ENCODE assay signal across 8 cellular contexts in the genomic region with DNA sequence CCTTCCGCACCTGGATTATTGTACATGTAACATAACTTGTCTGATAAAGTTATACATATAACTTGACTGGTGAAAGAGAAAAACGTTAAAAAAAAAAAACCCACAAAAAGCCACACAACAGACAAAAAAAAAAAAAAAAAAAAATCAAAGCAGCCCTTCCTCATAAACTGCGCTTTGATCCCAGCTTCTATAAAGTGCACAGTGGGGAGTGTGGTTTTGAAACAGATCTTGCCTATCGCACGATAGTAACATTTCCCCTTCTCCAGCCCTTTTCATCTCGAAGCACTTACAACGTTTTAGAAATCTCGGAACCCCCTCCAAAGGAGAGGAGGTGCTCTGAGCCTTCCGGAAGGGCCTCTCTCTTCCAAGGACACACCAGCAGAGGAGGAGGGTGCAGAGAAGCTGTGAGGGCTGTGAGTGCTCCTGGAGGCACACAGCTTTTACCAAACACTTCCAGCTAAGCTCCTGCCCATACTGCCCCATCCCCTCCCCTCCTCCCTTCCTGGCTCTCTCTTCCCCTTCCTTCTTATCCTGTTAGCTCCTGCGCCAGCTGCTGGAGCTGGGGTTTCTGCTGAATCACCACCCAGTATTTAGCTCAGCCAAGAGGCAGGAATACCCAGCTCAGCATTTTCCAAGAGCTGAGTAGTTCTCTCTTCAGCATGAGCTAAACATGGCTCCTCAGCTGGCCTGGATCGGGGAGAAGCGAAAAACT. TPM values are rescaled to one million over a fixed set of nuclear protein-coding genes. Genes with fewer than 3 reads are reported as not detected.
DNase-seq lines count a peak whose midpoint lies in the region; TF ChIP-seq lines count a peak whose summit lies in the region.

No MANE protein-coding gene starts in this region.

- no peaks in the 10 kb centered on the region for H3K79me2 ChIP-seq in PC-9 (ENCODE audit: low read depth)

- peaks cover 36% of the 10 kb centered on the region for H3K4me1 Mint-ChIP-seq in CD14-positive monocyte

- H3K27ac ChIP-seq in C4-2B (peak overlapping the region; percentile 97), transverse colon (peak overlapping the region; percentile 77 to 92 (median 82)), PC-9 (no peak overlapping the region)

- H3F3A ChIP-seq in PC-9 (ENCODE audit: insufficient read depth, low read depth): no peaks in the 10 kb centered on the region

- 48 to 50% methylated on average over 10 to 12 of the region's 12 CpGs for WGBS in transverse colon (ENCODE audit: low coverage in 1 of 2), 2 donors

- H3K27me3 ChIP-seq in transverse colon (no peaks in the 10 kb centered on the region), PC-9 (ENCODE audit: insufficient read depth, low read depth) (no peaks in the 10 kb centered on the region)

- no peaks in the 10 kb centered on the region for H3K36me3 Mint-ChIP-seq in CD14-positive monocyte

- TF ChIP-seq POLR2A in transverse colon (IDR thresholded peaks at IDR 0.05): peak; percentile 22

- no peak overlapping the region for H3K4me3 ChIP-seq in transverse colon
- H3K4me3 ChIP-seq in PC-9: no peak overlapping the region

- peaks cover 0 to 2% (median 0%) of the 10 kb centered on the region in 7 donors for H3K9me3 Mint-ChIP-seq in CD14-positive monocyte

- no peak overlapping the region for H2AFZ ChIP-seq in PC-9

- no TSS peak for BruUV-seq in PC-9 (replicated peaks; lab: Mats Ljungman, UMichigan)

- H3K9me2 ChIP-seq in PC-9 (ENCODE audit: insufficient read depth): no peaks in the 10 kb centered on the region

- intact Hi-C loops in transverse colon (cut with DNase I; ENCODE audit: low total_unique reads) (no loop called here), PC-9 (cut with micrococcal nuclease; ENCODE audit: unreplicated experiment) (no loop called here), CD14-positive monocyte (cut with micrococcal nuclease) (no loop called here)

- H3K4me3 Mint-ChIP-seq in CD14-positive monocyte: no peak overlapping the region

- H3K4me1 ChIP-seq in transverse colon (peaks cover 10 to 32% (median 22%) of the 10 kb centered on the region in 4 donors), PC-9 (replicated peaks; ENCODE audit: insufficient read depth) (peaks cover 6% of the 10 kb centered on the region; the same call in 1 of the 2 replicates)

- no peak overlapping the region for H3K27ac Mint-ChIP-seq in CD14-positive monocyte

- POLR2A ChIA-PET in PC-9 (lab: Charles Lee; ENCODE audit: unreplicated experiment): interaction anchor here (0.5 to 0.7 kb wide), 2 partner anchors 23 to 132 kb away, joined by 3 to 6 read pairs; no protein-coding TSS in a partner anchor

- in situ Hi-C loops in transverse colon (cut with MboI; ENCODE audit: low pct_ligation_motif_present in 1 of 4, low pct_unique_long_range_greater_than_20kb in 1 of 4, low sequenced_read_pairs in 3 of 4): no loop called here

- peaks cover 0 to 3% (median 0%) of the 10 kb centered on the region in 3 donors for H3K27me3 Mint-ChIP-seq in CD14-positive monocyte (ENCODE audit: low read depth in 3 of 3)

- CTCF ChIA-PET in PC-9 (lab: Charles Lee): no interaction called here

- TF ChIP-seq EP300 in transverse colon (IDR thresholded peaks at IDR 0.05; ENCODE audit: low read depth): no peak

- DNase-seq in NCI-H2196 (lab: John Stamatoyannopoulos, UW; ENCODE audit: unreplicated experiment) (peak; percentile 55), ecto neural progenitor cell (ENCODE audit: low spot score) (peak; percentile 66), lung microvascular endothelial cell (ENCODE audit: low read depth in 2 of 2) (peak; percentile 34 to 65), transverse colon (peak; percentile 61), PC-9 (no peak), CD14-positive monocyte (ENCODE audit: low spot score) (no peak)
- no peak for DNase-seq in activated CD8-positive, alpha-beta memory T cell treated with anti-CD3 and anti-CD28 coated beads, Interleukin-2, amount 50 U/mL, for 4 hours

- H3K4me2 ChIP-seq in PC-9: no peak overlapping the region

- H3K36me3 ChIP-seq in transverse colon (no peaks in the 10 kb centered on the region), PC-9 (ENCODE audit: low read depth) (no peaks in the 10 kb centered on the region)

- TF ChIP-seq CTCF in C4-2B (conservative IDR thresholded peaks at IDR 0.05) (no peak), transverse colon (IDR thresholded peaks at IDR 0.05) (no peak), PC-9 (conservative IDR thresholded peaks at IDR 0.05) (no peak), CD14-positive monocyte (IDR thresholded peaks at IDR 0.05) (no peak)

- H3K9me3 ChIP-seq in transverse colon: no peaks in the 10 kb centered on the region
- no peaks in the 10 kb centered on the region for H3K9me3 ChIP-seq in PC-9 (ENCODE audit: insufficient read depth, low read depth)

- no peaks in the 10 kb centered on the region for H4K20me1 ChIP-seq in PC-9 (ENCODE audit: insufficient read depth)

RNA-seq across cellular contexts. Expression of a gene that starts 28.4 kb away (rescaled TPM):
- total RNA-seq in lung microvascular endothelial cell (0.44 TPM in 1 of 2 replicates, not detected in the other), transverse colon (10 to 100 TPM in 3 of 4 donors, 1 to 10 TPM in 1; 5.2 to 29.1 (median 14.2) TPM), PC-9 (2021) (2.0 and 3.6 TPM in 2 replicates)
- polyA plus RNA-seq in CD14-positive monocyte: under 1 TPM; 0.25 to 0.53 TPM

RNA-seq across cellular contexts. Expression of a gene that starts 36.0 kb away (rescaled TPM):
- not detected in 2 replicates for total RNA-seq in lung microvascular endothelial cell
- not detected for total RNA-seq in transverse colon
- not detected in 2 replicates for total RNA-seq in PC-9 (2021)
- 1 to 10 TPM in 1 of 2 donors, under 1 TPM in 1; 0.73 to 1.3 TPM for polyA plus RNA-seq in CD14-positive monocyte

RNA-seq across cellular contexts. Expression of a gene that starts 50.2 kb away (rescaled TPM):
- not detected in 2 replicates for total RNA-seq in lung microvascular endothelial cell
- total RNA-seq in transverse colon: not detected
- total RNA-seq in PC-9 (2021): not detected in 2 replicates
- not detected for polyA plus RNA-seq in CD14-positive monocyte

RNA-seq across cellular contexts. Expression of a gene that starts 59.7 kb away (rescaled TPM):
- total RNA-seq in lung microvascular endothelial cell (41.2 and 45.0 TPM in 2 replicates), transverse colon (10 to 100 TPM in 3 of 4 donors, 1 to 10 TPM in 1; 3.6 to 33.7 (median 32.0) TPM), PC-9 (2021) (26.8 and 46.5 TPM in 2 replicates)
- polyA plus RNA-seq in CD14-positive monocyte: 100 to 1,000 TPM; 106 to 110 TPM

Comparison
In these comparisons a context has a peak if more than half of its experiments do, and no peak if none do; other contexts are left out.
1. DNase-seq: peak in NCI-H2196 (single experiment), ecto neural progenitor cell (single experiment), lung microvascular endothelial cell (2 of 2) and transverse colon (single experiment); none in PC-9 (0 of 2), activated CD8-positive, alpha-beta memory T cell treated with anti-CD3 and anti-CD28 coated beads, Interleukin-2, amount 50 U/mL, for 4 hours (single experiment) and CD14-positive monocyte (single experiment).